Comparison of ENCODE assay signal across 11 cellular contexts in genomic region chr9:5499889-5500398, GRCh38. TPM values are rescaled to one million over a fixed set of nuclear protein-coding genes. Genes with fewer than 3 reads are reported as not detected.
A peak's percentile ranks its signal among the peaks of the same experiment; 100 is the strongest.
DNase-seq lines count a peak whose midpoint lies in the region; ATAC-seq lines count a peak whose summit lies in the region.
"Had no signal": no experiment of that assay in that cellular context is flagged by ENCODE, and none has a peak within 500 bp of the region (broad histone marks: within the 10 kb centered on the region; RNA-seq: fewer than 3 reads in every experiment).

No MANE protein-coding gene starts in this region.

- no peak overlapping the region for H3K27ac ChIP-seq in mesenchymal stem cell (ENCODE audit: low read length, poor library complexity, severe bottlenecking)

- H3K27ac Mint-ChIP-seq in activated CD8-positive, alpha-beta memory T cell treated with anti-CD3 and anti-CD28 coated beads, Interleukin-2, amount 10 ng/mL, durations not matched to agents 7 days and 5 days, result no peak overlapping the region
- no peak overlapping the region for H3K27ac Mint-ChIP-seq in activated naive CD4-positive, alpha-beta T cell treated with anti-CD3 and anti-CD28 coated beads for 36 hours

- H3K9me3 ChIP-seq in mesenchymal stem cell (ENCODE audit: control insufficient read depth, low read length), result peaks cover 5% of the 10 kb centered on the region

- no peak for ATAC-seq in GM21515 (IDR thresholded peaks at IDR 0.05; ENCODE audit: unreplicated experiment)
- ATAC-seq in activated CD8-positive, alpha-beta memory T cell treated with anti-CD3 and anti-CD28 coated beads, Interleukin-2, amount 10 ng/mL, durations not matched to agents 7 days and 5 days, result no peak

- H2BK120ac ChIP-seq in mesenchymal stem cell (ENCODE audit: low read depth, low read length), result no peak overlapping the region

- no peak overlapping the region for H3K14ac ChIP-seq in mesenchymal stem cell (ENCODE audit: low read length in 2 of 2)

- peak overlapping the region in 1 of 2 experiments; percentile 73 for H2BK12ac ChIP-seq in mesenchymal stem cell (ENCODE audit: low read length in 2 of 2)

- peak overlapping the region; percentile 18 to 66 for H3K18ac ChIP-seq in mesenchymal stem cell (ENCODE audit: low read depth in 1 of 2, low read length in 2 of 2)

- intact Hi-C loops in activated naive CD4-positive, alpha-beta T cell treated with anti-CD3 and anti-CD28 coated beads for 36 hours (cut with micrococcal nuclease), result no loop called here

- H3K9me3 Mint-ChIP-seq in activated CD8-positive, alpha-beta memory T cell treated with anti-CD3 and anti-CD28 coated beads, Interleukin-2, amount 10 ng/mL, durations not matched to agents 7 days and 5 days (ENCODE audit: low read depth), result peaks cover 5% of the 10 kb centered on the region
- H3K9me3 Mint-ChIP-seq in activated naive CD4-positive, alpha-beta T cell treated with anti-CD3 and anti-CD28 coated beads for 36 hours, result peaks cover 14% of the 10 kb centered on the region

- no peak overlapping the region for H3K9ac ChIP-seq in mesenchymal stem cell (ENCODE audit: low read length)

- peak overlapping the region in 1 of 2 experiments; percentile 6 for H3K4ac ChIP-seq in mesenchymal stem cell (ENCODE audit: low read depth in 1 of 2, low read length in 2 of 2)

- peak; percentile 22 for DNase-seq in DMS79 (lab: John Stamatoyannopoulos, UW)
- peak; percentile 68 for DNase-seq in NCI-H2029 (lab: John Stamatoyannopoulos, UW)
- peak; percentile 98 to 100 for DNase-seq in dermis microvascular lymphatic vessel endothelial cell (ENCODE audit: low read depth in 2 of 2)
- peak; percentile 42 for DNase-seq in mesenchymal stem cell
- no peak for DNase-seq in activated CD8-positive, alpha-beta memory T cell treated with anti-CD3 and anti-CD28 coated beads, Interleukin-2, amount 10 ng/mL, durations not matched to agents 7 days and 5 days
- no peak for DNase-seq in cerebellar cortex (ENCODE audit: low spot score)
- DNase-seq in activated naive CD4-positive, alpha-beta T cell treated with anti-CD3 and anti-CD28 coated beads for 36 hours, result no peak
- DNase-seq: activated CD4-positive, alpha-beta T cell treated with anti-CD3 and anti-CD28 coated beads, Interleukin-2, amount 50 U/mL, for 4 hours; caudate nucleus; NCI-H526 treated with DMSO at 0.1 percent for 48 hours had no signal

- peak overlapping the region; percentile 73 for H4K91ac ChIP-seq in mesenchymal stem cell (ENCODE audit: low read length)

- no peak overlapping the region for H3K4me2 ChIP-seq in mesenchymal stem cell (ENCODE audit: low read length, poor library complexity, severe bottlenecking)

- H2BK15ac ChIP-seq in mesenchymal stem cell (ENCODE audit: low read depth, poor library complexity, severe bottlenecking), result peak overlapping the region; percentile 93

- H2BK5ac ChIP-seq in mesenchymal stem cell (ENCODE audit: low read depth, low read length, poor library complexity, severe bottlenecking), result no peak overlapping the region

- H3K27me3 Mint-ChIP-seq in activated CD8-positive, alpha-beta memory T cell treated with anti-CD3 and anti-CD28 coated beads, Interleukin-2, amount 10 ng/mL, durations not matched to agents 7 days and 5 days, result no peaks in the 10 kb centered on the region
- peaks cover 2% of the 10 kb centered on the region for H3K27me3 Mint-ChIP-seq in activated naive CD4-positive, alpha-beta T cell treated with anti-CD3 and anti-CD28 coated beads for 36 hours (ENCODE audit: low read depth)

- H3K4me3 ChIP-seq in mesenchymal stem cell (ENCODE audit: insufficient read depth in 1 of 2, low read depth in 1 of 2, low read length in 2 of 2), result no peak overlapping the region

- H3K36me3 ChIP-seq in mesenchymal stem cell (ENCODE audit: control insufficient read depth in 1 of 2, insufficient read depth in 2 of 2, low read depth in 1 of 2, low read length in 2 of 2), result no peaks in the 10 kb centered on the region

- no peak overlapping the region for H2AFZ ChIP-seq in mesenchymal stem cell (ENCODE audit: low read depth, low read length)

- peaks cover 6% of the 10 kb centered on the region for H3K36me3 Mint-ChIP-seq in activated CD8-positive, alpha-beta memory T cell treated with anti-CD3 and anti-CD28 coated beads, Interleukin-2, amount 10 ng/mL, durations not matched to agents 7 days and 5 days
- H3K36me3 Mint-ChIP-seq in activated naive CD4-positive, alpha-beta T cell treated with anti-CD3 and anti-CD28 coated beads for 36 hours (ENCODE audit: low read depth), result no peaks in the 10 kb centered on the region

- WGBS in mesenchymal stem cell, result 82% methylated on average over 4 of the region's 4 CpGs

- no peak overlapping the region for H3K23ac ChIP-seq in mesenchymal stem cell (ENCODE audit: low read length in 2 of 2)

- no peak overlapping the region for H2AK5ac ChIP-seq in mesenchymal stem cell (ENCODE audit: low read length, severe bottlenecking)

- peak overlapping the region; percentile 87 for H4K8ac ChIP-seq in mesenchymal stem cell (ENCODE audit: low read length)

- H3K4me3 Mint-ChIP-seq in activated CD8-positive, alpha-beta memory T cell treated with anti-CD3 and anti-CD28 coated beads, Interleukin-2, amount 10 ng/mL, durations not matched to agents 7 days and 5 days, result no peak overlapping the region
- H3K4me3 Mint-ChIP-seq in activated naive CD4-positive, alpha-beta T cell treated with anti-CD3 and anti-CD28 coated beads for 36 hours, result no peak overlapping the region

- peaks cover 14% of the 10 kb centered on the region for H3K4me1 Mint-ChIP-seq in activated CD8-positive, alpha-beta memory T cell treated with anti-CD3 and anti-CD28 coated beads, Interleukin-2, amount 10 ng/mL, durations not matched to agents 7 days and 5 days
- peaks cover 5% of the 10 kb centered on the region for H3K4me1 Mint-ChIP-seq in activated naive CD4-positive, alpha-beta T cell treated with anti-CD3 and anti-CD28 coated beads for 36 hours (ENCODE audit: low read depth)

- H3K79me1 ChIP-seq in mesenchymal stem cell (replicated peaks; ENCODE audit: low read length, poor library complexity, severe bottlenecking), result no peaks in the 10 kb centered on the region

- H3K27me3 ChIP-seq in mesenchymal stem cell (ENCODE audit: control insufficient read depth in 1 of 2, insufficient read depth in 1 of 2, low read length in 2 of 2), result no peaks in the 10 kb centered on the region

- CTCF ChIA-PET in activated CD8-positive, alpha-beta memory T cell treated with anti-CD3 and anti-CD28 coated beads, Interleukin-2, amount 10 ng/mL, durations not matched to agents 7 days and 5 days (lab: Charles Lee), result interaction anchor here (1.0 kb wide), 1 partner anchor 11 kb away, joined by 3 read pairs; the partner anchor contains the start of gene PDCD1LG2
- CTCF ChIA-PET in activated naive CD4-positive, alpha-beta T cell treated with anti-CD3 and anti-CD28 coated beads for 36 hours (lab: Charles Lee), result no interaction called here

- H3K4me1 ChIP-seq in mesenchymal stem cell (ENCODE audit: control insufficient read depth, insufficient read depth, low read depth, low read length), result no peaks in the 10 kb centered on the region

RNA-seq across cellular contexts. Expression of gene PDCD1LG2, which starts 10.4 kb away (rescaled TPM):
- 0.51 and 0.77 TPM in 2 replicates for total RNA-seq in dermis microvascular lymphatic vessel endothelial cell
- polyA plus RNA-seq in mesenchymal stem cell (2013, experiment 1 of 2), result 15.2 TPM
- 15.5 TPM for polyA plus RNA-seq in mesenchymal stem cell (2013, experiment 2 of 2)
- 1 to 10 TPM; 1.5 to 3.2 TPM for total RNA-seq in activated CD8-positive, alpha-beta memory T cell treated with anti-CD3 and anti-CD28 coated beads, Interleukin-2, amount 10 ng/mL, durations not matched to agents 7 days and 5 days
- total RNA-seq in activated naive CD4-positive, alpha-beta T cell treated with anti-CD3 and anti-CD28 coated beads for 36 hours, result under 1 TPM in 1 of 2 experiments, not detected in 1; 0.10 TPM

RNA-seq across cellular contexts. Expression of gene CD274, which starts 49.6 kb away (rescaled TPM):
- total RNA-seq in dermis microvascular lymphatic vessel endothelial cell, result 5.3 and 6.4 TPM in 2 replicates
- 3.9 TPM for polyA plus RNA-seq in mesenchymal stem cell (2013, experiment 1 of 2)
- 3.9 TPM for polyA plus RNA-seq in mesenchymal stem cell (2013, experiment 2 of 2)
- total RNA-seq in activated CD8-positive, alpha-beta memory T cell treated with anti-CD3 and anti-CD28 coated beads, Interleukin-2, amount 10 ng/mL, durations not matched to agents 7 days and 5 days, result 10 to 100 TPM in 1 of 2 experiments, 1 to 10 TPM in 1; 8.3 to 10.4 TPM
- total RNA-seq in activated naive CD4-positive, alpha-beta T cell treated with anti-CD3 and anti-CD28 coated beads for 36 hours, result 10 to 100 TPM; 14.2 to 15.0 TPM

Comparison
In these comparisons a context has a peak if more than half of its experiments do, and no peak if none do; other contexts are left out.
1. DNase-seq: peak in DMS79 (single experiment), NCI-H2029 (single experiment), dermis microvascular lymphatic vessel endothelial cell (2 of 2) and mesenchymal stem cell (single experiment); none in activated CD8-positive, alpha-beta memory T cell treated with anti-CD3 and anti-CD28 coated beads, Interleukin-2, amount 10 ng/mL, durations not matched to agents 7 days and 5 days (single experiment), cerebellar cortex (single experiment) and activated naive CD4-positive, alpha-beta T cell treated with anti-CD3 and anti-CD28 coated beads for 36 hours (single experiment).